ENCODE assay signal across 2 cellular contexts in genomic region chr21:45014747-45015468, GRCh38.
TF ChIP-seq lines count a peak whose summit lies in the region.

No MANE protein-coding gene starts in this region.

TF ChIP-seq in IMR-90, 13 proteins besides CTCF, POLR2A, EP300 and RAD21:
- TF ChIP-seq MXI1 (IDR thresholded peaks at IDR 0.05; ENCODE audit: borderline replicate concordance, low read depth, low read length) (no peak), RCOR1 (IDR thresholded peaks at IDR 0.05; ENCODE audit: insufficient replicate concordance, low read length) (no peak), CHD1 (IDR thresholded peaks at IDR 0.05; ENCODE audit: low read depth, low read length) (no peak), ELK1 (IDR thresholded peaks at IDR 0.05; ENCODE audit: borderline replicate concordance, low read depth, low read length) (no peak), NFE2L2 (IDR thresholded peaks at IDR 0.05; ENCODE audit: low read depth, low read length) (no peak), RFX5 (IDR thresholded peaks at IDR 0.05; ENCODE audit: low read depth, low read length) (no peak), MAZ (IDR thresholded peaks at IDR 0.05; ENCODE audit: borderline replicate concordance, low read depth, low read length) (no peak), MAFK (IDR thresholded peaks at IDR 0.05; ENCODE audit: low read depth, low read length) (no peak), FOS (IDR thresholded peaks at IDR 0.05; ENCODE audit: low read depth, low read length) (no peak), USF2 (IDR thresholded peaks at IDR 0.05; ENCODE audit: low read depth, low read length) (no peak), CEBPB (IDR thresholded peaks at IDR 0.05; ENCODE audit: low read depth, low read length) (no peak), BHLHE40 (IDR thresholded peaks at IDR 0.05; ENCODE audit: low read depth, low read length) (no peak)

TF ChIP-seq in GM12878, 131 proteins besides CTCF, POLR2A, EP300 and RAD21:
- TF ChIP-seq RUNX3 (IDR thresholded peaks at IDR 0.05; ENCODE audit: low read length) (peak; percentile 46; the same call in 1 of the 2 replicates), NKRF (conservative IDR thresholded peaks at IDR 0.05) (no peak)
